Comparison of ENCODE assay signal across 23 cellular contexts in genomic region chr5:103452666-103453065, GRCh38.
DNase-seq lines count a peak whose midpoint lies in the region; ATAC-seq and TF ChIP-seq lines count a peak whose summit lies in the region.
"Had no signal": no experiment of that assay in that cellular context is flagged by ENCODE, and none has a peak within 500 bp of the region (broad histone marks: within the 10 kb centered on the region; RNA-seq: fewer than 3 reads in every experiment).

No MANE protein-coding gene starts in this region.

- no peaks in the 10 kb centered on the region for H3K9me3 Mint-ChIP-seq in T-helper 2 cell treated with Interferon-gamma antibody and Interleukin-4, amounts not matched to agents 5 μg/mL and 100 μg/mL, for 36 hours
- H3K9me3 Mint-ChIP-seq: activated CD8-positive, alpha-beta T cell treated with anti-CD3 and anti-CD28 coated beads for 36 hours; central memory CD8-positive, alpha-beta T cell had no signal

- H3K27ac ChIP-seq in GM23248: peak overlapping the region; percentile 66
- H3K27ac ChIP-seq: prostate gland, SJCRH30, tibial artery had no signal

- H3K79me2 ChIP-seq in GM23248 (ENCODE audit: insufficient read depth): no peaks in the 10 kb centered on the region

- H3K27ac Mint-ChIP-seq in T-helper 2 cell treated with Interferon-gamma antibody and Interleukin-4, amounts not matched to agents 5 μg/mL and 100 μg/mL, for 36 hours: no peak overlapping the region
- H3K27ac Mint-ChIP-seq: activated CD8-positive, alpha-beta T cell treated with anti-CD3 and anti-CD28 coated beads for 36 hours had no signal

- peaks cover 41% of the 10 kb centered on the region for H3K4me1 ChIP-seq in GM23248 (ENCODE audit: insufficient read depth)
- H3K4me1 ChIP-seq: prostate gland had no signal

- H4K20me1 ChIP-seq in GM23248 (ENCODE audit: insufficient read depth): no peaks in the 10 kb centered on the region

- peaks cover 43% of the 10 kb centered on the region for H3F3A ChIP-seq in GM23248 (ENCODE audit: insufficient read depth)

- H3K4me3 Mint-ChIP-seq in T-helper 2 cell treated with Interferon-gamma antibody and Interleukin-4, amounts not matched to agents 5 μg/mL and 100 μg/mL, for 36 hours: no peak overlapping the region
- H3K4me3 Mint-ChIP-seq: activated CD8-positive, alpha-beta T cell treated with anti-CD3 and anti-CD28 coated beads for 36 hours; central memory CD8-positive, alpha-beta T cell; neural crest cell had no signal

- WGBS in GM23248 (ENCODE audit: low coverage in 1 of 2, low lambda C conversion rate in 2 of 2, missing lambda C conversion rate in 2 of 2), 2 experiments: 0 to 4% methylated on average over 1 of the region's 1 CpG

- no peak for TF ChIP-seq CTCF in fibroblast of the aortic adventitia (IDR thresholded peaks at IDR 0.05; ENCODE audit: insufficient read depth, low read length)

- H3K9me2 ChIP-seq in GM23248 (ENCODE audit: insufficient read depth): no peaks in the 10 kb centered on the region

- H3K27me3 Mint-ChIP-seq in T-helper 2 cell treated with Interferon-gamma antibody and Interleukin-4, amounts not matched to agents 5 μg/mL and 100 μg/mL, for 36 hours (ENCODE audit: low read depth): peaks cover 7% of the 10 kb centered on the region

- H3K4me2 ChIP-seq in GM23248 (ENCODE audit: unreplicated experiment): peak overlapping the region; percentile 58
- H3K4me2 ChIP-seq: smooth muscle cell had no signal

- H3K9me3 ChIP-seq in GM23248 (ENCODE audit: low read depth): no peaks in the 10 kb centered on the region
- H3K9me3 ChIP-seq: BE2C, prostate gland, SJCRH30, tibial artery had no signal

- no peaks in the 10 kb centered on the region for H3K36me3 ChIP-seq in GM23248 (ENCODE audit: low read depth)
- H3K36me3 ChIP-seq: BE2C, prostate gland, SJCRH30, tibial artery had no signal

- H3K9ac ChIP-seq in GM23248: no peak overlapping the region

- no peaks in the 10 kb centered on the region for H3K36me3 Mint-ChIP-seq in T-helper 2 cell treated with Interferon-gamma antibody and Interleukin-4, amounts not matched to agents 5 μg/mL and 100 μg/mL, for 36 hours (ENCODE audit: low read depth)

- ATAC-seq in HG02588 (IDR thresholded peaks at IDR 0.05; ENCODE audit: unreplicated experiment): no peak
- ATAC-seq: activated CD8-positive, alpha-beta T cell treated with anti-CD3 and anti-CD28 coated beads for 36 hours; left lobe of liver; stimulated activated naive CD8-positive, alpha-beta T cell treated with anti-CD3 and anti-CD28 coated beads, Interleukin-15, Interleukin-2, amounts not matched to agents 100 U/mL and 50 U/mL, for 24 hours had no signal

- H3K4me1 Mint-ChIP-seq in T-helper 2 cell treated with Interferon-gamma antibody and Interleukin-4, amounts not matched to agents 5 μg/mL and 100 μg/mL, for 36 hours (ENCODE audit: low read depth): peaks cover under 1% of the 10 kb centered on the region
- H3K4me1 Mint-ChIP-seq: central memory CD8-positive, alpha-beta T cell had no signal

- in situ Hi-C loops in GM23248 (cut with MboI): no loop called here

- H3K27me3 ChIP-seq in GM23248 (replicated peaks; ENCODE audit: insufficient read depth): no peaks in the 10 kb centered on the region
- H3K27me3 ChIP-seq: BE2C, SJCRH30, tibial artery had no signal

- no peak overlapping the region for H2AFZ ChIP-seq in GM23248

- no peak overlapping the region for H3K4me3 ChIP-seq in GM23248
- no peak overlapping the region for H3K4me3 ChIP-seq in fibroblast of the aortic adventitia (ENCODE audit: low read depth, low read length)
- H3K4me3 ChIP-seq: prostate gland, SJCRH30, smooth muscle cell, tibial artery had no signal

- DNase-seq in GM23248 (peak; percentile 77), UCSD-AML1 (lab: John Stamatoyannopoulos, UW; ENCODE audit: unreplicated experiment) (peak; percentile 5), fibroblast of the aortic adventitia (ENCODE audit: low read depth) (peak; percentile 74), NCI-H1930 (lab: John Stamatoyannopoulos, UW) (no peak), SHP77 (lab: John Stamatoyannopoulos, UW) (no peak)
- no peak for DNase-seq in T-helper 2 cell treated with Interferon-gamma antibody and Interleukin-4, amounts not matched to agents 5 μg/mL and 100 μg/mL, for 36 hours (ENCODE audit: low spot score)
- DNase-seq: activated CD4-positive, CD25-positive, alpha-beta regulatory T cell; activated CD8-positive, alpha-beta T cell treated with anti-CD3 and anti-CD28 coated beads for 36 hours; activated naive CD4-positive, alpha-beta T cell; amygdala; Calu3; NCI-H774; SJCRH30; stimulated activated CD4-positive, alpha-beta T cell treated with anti-CD3 and anti-CD28 coated beads, Interleukin-2, amount 100 ng/mL, for 48 hours; stimulated activated naive CD8-positive, alpha-beta T cell treated with anti-CD3 and anti-CD28 coated beads, Interleukin-15, Interleukin-2, amounts not matched to agents 100 U/mL and 50 U/mL, for 24 hours; tibial artery had no signal

Comparison
In these comparisons a context has a peak if more than half of its experiments do, and no peak if none do; other contexts are left out.
1. DNase-seq: peak in GM23248 (single experiment), UCSD-AML1 (single experiment) and fibroblast of the aortic adventitia (single experiment); none in T-helper 2 cell treated with Interferon-gamma antibody and Interleukin-4, amounts not matched to agents 5 μg/mL and 100 μg/mL, for 36 hours (single experiment), NCI-H1930 (0 of 2) and SHP77 (0 of 2).